In genomic region chr17:66518108-66518507, GRCh38 we compare ENCODE assay signal across 16 cellular contexts.
A peak's percentile ranks its signal among the peaks of the same experiment; 100 is the strongest.
DNase-seq lines count a peak whose midpoint lies in the region; ATAC-seq and TF ChIP-seq lines count a peak whose summit lies in the region.
"Had no signal": no experiment of that assay in that cellular context is flagged by ENCODE, and none has a peak within 500 bp of the region (broad histone marks: within the 10 kb centered on the region; RNA-seq: fewer than 3 reads in every experiment).

No MANE protein-coding gene starts in this region.

- H3K27ac ChIP-seq in OCI-LY1 (ENCODE audit: low read depth, low read length, poor library complexity, severe bottlenecking) (peak overlapping the region; percentile 53), RWPE1 (no peak overlapping the region)
- H3K27ac ChIP-seq: breast epithelium, left lung, right lobe of liver had no signal

- no peak for DNase-seq in activated T-cell treated with anti-CD3 and anti-CD28 coated beads, Interleukin-2, amount 50 U/mL, for 72 hours
- DNase-seq in activated T-cell treated with anti-CD3 and anti-CD28 coated beads, Interleukin-2, amount 50 U/mL, for 48 hours: no peak
- no peak for DNase-seq in stimulated activated effector memory CD8-positive, alpha-beta T cell treated with anti-CD3 and anti-CD28 coated beads, Interleukin-12 subunit alpha, Interleukin-12 subunit beta, amount 100 ng/mL, for 72 hours (ENCODE audit: low spot score in 2 of 2)
- DNase-seq in DMS53 treated with DMSO at 0.1 percent for 48 hours (lab: John Stamatoyannopoulos, UW; ENCODE audit: unreplicated experiment) (no peak), RWPE1 (ENCODE audit: low spot score) (no peak)
- DNase-seq: activated naive CD8-positive, alpha-beta T cell treated with anti-CD3 and anti-CD28 coated beads, Interleukin-2, amount 10 ng/mL, durations not matched to agents 7 days and 5 days; erythroblast; Kasumi-1; left lung; NCI-H774; occipital lobe; right lobe of liver had no signal

- peak overlapping the region; percentile 28; the same call in 1 of the 2 replicates for H3K4me2 ChIP-seq in OCI-LY1 (ENCODE audit: low read length)

- H3F3A ChIP-seq in OCI-LY1 (ENCODE audit: insufficient read depth, low read length): no peaks in the 10 kb centered on the region

- peaks cover 25% of the 10 kb centered on the region for H3K4me1 ChIP-seq in OCI-LY1 (ENCODE audit: insufficient read depth, low read length, severe bottlenecking)
- H3K4me1 ChIP-seq: breast epithelium, left lung had no signal

- H4K20me1 ChIP-seq in OCI-LY1 (ENCODE audit: insufficient read depth, low read length): no peaks in the 10 kb centered on the region

- H3K36me3 ChIP-seq in OCI-LY1 (ENCODE audit: insufficient read depth, low read length): no peaks in the 10 kb centered on the region
- H3K36me3 ChIP-seq: breast epithelium, left lung, right lobe of liver had no signal

- H3K9me3 ChIP-seq in OCI-LY1 (ENCODE audit: low read length): no peaks in the 10 kb centered on the region
- H3K9me3 ChIP-seq: breast epithelium, left lung, right lobe of liver had no signal

- H3K79me2 ChIP-seq in OCI-LY1 (ENCODE audit: insufficient read depth, low read length): no peaks in the 10 kb centered on the region

- CTCF ChIA-PET in RWPE1 (lab: Yijun Ruan, JAX): interaction anchor here (0.7 kb wide), 1 partner anchor 107 kb away, joined by 4 read pairs; no protein-coding TSS in a partner anchor

- H3K36me3 Mint-ChIP-seq in activated T-cell treated with anti-CD3 and anti-CD28 coated beads, Interleukin-2, amount 50 U/mL, for 72 hours (ENCODE audit: insufficient read depth in 2 of 2): peaks cover 9 to 26% of the 10 kb centered on the region in 2 donors
- no peaks in the 10 kb centered on the region for H3K36me3 Mint-ChIP-seq in brain
- peaks cover 15% of the 10 kb centered on the region for H3K36me3 Mint-ChIP-seq in stimulated activated effector memory CD8-positive, alpha-beta T cell treated with anti-CD3 and anti-CD28 coated beads, Interleukin-12 subunit alpha, Interleukin-12 subunit beta, amount 100 ng/mL, for 72 hours

- no peaks in the 10 kb centered on the region for H3K9me3 Mint-ChIP-seq in activated T-cell treated with anti-CD3 and anti-CD28 coated beads, Interleukin-2, amount 50 U/mL, for 72 hours
- H3K9me3 Mint-ChIP-seq in brain: no peaks in the 10 kb centered on the region
- no peaks in the 10 kb centered on the region for H3K9me3 Mint-ChIP-seq in stimulated activated effector memory CD8-positive, alpha-beta T cell treated with anti-CD3 and anti-CD28 coated beads, Interleukin-12 subunit alpha, Interleukin-12 subunit beta, amount 100 ng/mL, for 72 hours

- no peak for ATAC-seq in activated T-cell treated with anti-CD3 and anti-CD28 coated beads, Interleukin-2, amount 50 U/mL, for 72 hours (replicated peaks in 1 of 2)
- no peak for ATAC-seq in stimulated activated effector memory CD8-positive, alpha-beta T cell treated with anti-CD3 and anti-CD28 coated beads, Interleukin-12 subunit alpha, Interleukin-12 subunit beta, amount 100 ng/mL, for 72 hours
- no peak for ATAC-seq in HG02938 (IDR thresholded peaks at IDR 0.05; ENCODE audit: unreplicated experiment)
- ATAC-seq: left lung had no signal

- H3K4me3 ChIP-seq in OCI-LY1 (ENCODE audit: low read depth, low read length, poor library complexity, severe bottlenecking): no peak overlapping the region
- H3K4me3 ChIP-seq: breast epithelium, left lung, right lobe of liver had no signal

- peaks cover 91% of the 10 kb centered on the region for H3K4me1 Mint-ChIP-seq in activated T-cell treated with anti-CD3 and anti-CD28 coated beads, Interleukin-2, amount 50 U/mL, for 72 hours (ENCODE audit: low read depth)
- peaks cover 81% of the 10 kb centered on the region for H3K4me1 Mint-ChIP-seq in brain
- H3K4me1 Mint-ChIP-seq in stimulated activated effector memory CD8-positive, alpha-beta T cell treated with anti-CD3 and anti-CD28 coated beads, Interleukin-12 subunit alpha, Interleukin-12 subunit beta, amount 100 ng/mL, for 72 hours: peaks cover 53% of the 10 kb centered on the region

- no peaks in the 10 kb centered on the region for H3K9me2 ChIP-seq in OCI-LY1 (ENCODE audit: low read depth, low read length)

- peak overlapping the region; percentile 78 for H3K27ac Mint-ChIP-seq in activated T-cell treated with anti-CD3 and anti-CD28 coated beads, Interleukin-2, amount 50 U/mL, for 72 hours
- H3K27ac Mint-ChIP-seq in brain: peak overlapping the region; percentile 35 to 98 (median 73)
- peak overlapping the region; percentile 74 for H3K27ac Mint-ChIP-seq in stimulated activated effector memory CD8-positive, alpha-beta T cell treated with anti-CD3 and anti-CD28 coated beads, Interleukin-12 subunit alpha, Interleukin-12 subunit beta, amount 100 ng/mL, for 72 hours

- H2AFZ ChIP-seq in OCI-LY1 (ENCODE audit: low read length): no peak overlapping the region

- H3K4me3 Mint-ChIP-seq in activated T-cell treated with anti-CD3 and anti-CD28 coated beads, Interleukin-2, amount 50 U/mL, for 72 hours: peak overlapping the region; percentile 41 to 44
- peak overlapping the region in 2 of 5 experiments; percentile 15 to 24 for H3K4me3 Mint-ChIP-seq in brain
- no peak overlapping the region for H3K4me3 Mint-ChIP-seq in stimulated activated effector memory CD8-positive, alpha-beta T cell treated with anti-CD3 and anti-CD28 coated beads, Interleukin-12 subunit alpha, Interleukin-12 subunit beta, amount 100 ng/mL, for 72 hours
- H3K4me3 Mint-ChIP-seq: activated naive CD8-positive, alpha-beta T cell treated with anti-CD3 and anti-CD28 coated beads, Interleukin-2, amount 10 ng/mL, durations not matched to agents 7 days and 5 days had no signal

- H3K27me3 ChIP-seq in OCI-LY1 (ENCODE audit: insufficient read depth, low read length): no peaks in the 10 kb centered on the region
- H3K27me3 ChIP-seq: breast epithelium, left lung, right lobe of liver had no signal

- H3K27me3 Mint-ChIP-seq in activated T-cell treated with anti-CD3 and anti-CD28 coated beads, Interleukin-2, amount 50 U/mL, for 72 hours (ENCODE audit: low read depth): no peaks in the 10 kb centered on the region
- H3K27me3 Mint-ChIP-seq in brain: peaks cover 4% of the 10 kb centered on the region
- H3K27me3 Mint-ChIP-seq: activated naive CD8-positive, alpha-beta T cell treated with anti-CD3 and anti-CD28 coated beads, Interleukin-2, amount 10 ng/mL, durations not matched to agents 7 days and 5 days had no signal

- no peak overlapping the region; the same call in 1 of the 2 replicates for H3K9ac ChIP-seq in OCI-LY1 (ENCODE audit: low read length)

- no peak for TF ChIP-seq CTCF in OCI-LY1 (IDR thresholded peaks at IDR 0.05; ENCODE audit: low read length)
- TF ChIP-seq CTCF in brain (conservative IDR thresholded peaks at IDR 0.05): no peak
- no peak for TF ChIP-seq CTCF in RWPE1 (conservative IDR thresholded peaks at IDR 0.05; ENCODE audit: low read depth)

- POLR2A ChIA-PET in RWPE1 (lab: Yijun Ruan, JAX; ENCODE audit: low non-redundant PET): no interaction called here
